ENCODE assay signal across 22 cellular contexts in the genomic region with DNA sequence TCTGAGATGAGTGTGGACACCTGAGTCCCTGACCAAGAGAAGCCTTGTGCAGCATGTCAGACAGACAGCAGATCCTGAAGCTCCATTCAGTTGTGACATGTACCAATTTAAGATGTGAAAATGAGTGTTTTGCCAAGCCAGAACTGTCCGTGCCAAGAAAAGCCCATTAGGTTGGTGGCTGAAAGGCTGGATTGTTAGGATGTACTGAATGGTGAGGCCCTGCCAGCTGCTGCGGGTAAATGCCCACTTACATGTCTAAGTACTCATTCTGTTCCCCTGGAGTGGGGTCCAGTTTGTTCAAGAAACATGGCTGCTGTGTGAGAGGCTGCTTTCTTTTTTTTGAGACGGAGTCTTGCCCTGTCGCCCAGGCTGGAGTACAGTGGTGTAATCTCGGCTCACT.
"Had no signal": no experiment of that assay in that cellular context is flagged by ENCODE, and none has a peak within 500 bp of the region (broad histone marks: within the 10 kb centered on the region; RNA-seq: fewer than 3 reads in every experiment).

No MANE protein-coding gene starts in this region.

- H3K27me3 ChIP-seq: ascending aorta, breast epithelium, dorsolateral prefrontal cortex, esophagus muscularis mucosa, gastrocnemius medialis, heart left ventricle, right lobe of liver, stomach, suprapubic skin, transverse colon had no signal

- H3K4me1 ChIP-seq: ascending aorta, breast epithelium, gastrocnemius medialis had no signal

- DNase-seq: activated CD4-positive, alpha-beta T cell treated with anti-CD3 and anti-CD28 coated beads for 1 hour; activated CD4-positive, alpha-beta T cell treated with anti-CD3 and anti-CD28 coated beads, Interleukin-2, amount 50 U/mL, for 1 hour; activated CD8-positive, alpha-beta T cell treated with anti-CD3 and anti-CD28 coated beads, Interleukin-2, amount 10 ng/mL, durations not matched to agents 7 days and 5 days; activated gamma-delta T cell treated with Interleukin-2 at 50 U/mL for 16 hours; activated T-cell treated with anti-CD3 and anti-CD28 coated beads, Interleukin-2, amount 50 U/mL, for 1 hour; effector memory CD8-positive, alpha-beta T cell; gastrocnemius medialis; heart left ventricle; mesenchymal stem cell; mucosa of descending colon; right lobe of liver; stimulated activated CD4-positive, alpha-beta T cell treated with anti-CD3 and anti-CD28 coated beads, Interleukin-1b, Interleukin-23, amount 100 ng/mL, for 48 hours; stomach; T-helper 9 cell; transverse colon had no signal

- H3K4me3 ChIP-seq: ascending aorta, breast epithelium, dorsolateral prefrontal cortex, esophagus muscularis mucosa, gastrocnemius medialis, heart left ventricle, mucosa of descending colon, right lobe of liver, skin epidermis, stomach, suprapubic skin, transverse colon had no signal

- H3K9me3 ChIP-seq: ascending aorta, breast epithelium, esophagus muscularis mucosa, gastrocnemius medialis, heart left ventricle, mucosa of descending colon, right lobe of liver, stomach, suprapubic skin, transverse colon had no signal

- ATAC-seq: activated CD8-positive, alpha-beta T cell treated with anti-CD3 and anti-CD28 coated beads, Interleukin-2, amount 10 ng/mL, durations not matched to agents 7 days and 5 days; activated naive CD4-positive, alpha-beta T cell treated with anti-CD3 and anti-CD28 coated beads, Interleukin-2, amount 50 U/mL, for 72 hours; effector memory CD8-positive, alpha-beta T cell; gastrocnemius medialis; heart left ventricle; mucosa of descending colon; right lobe of liver had no signal

- H3K36me3 ChIP-seq: ascending aorta, breast epithelium, esophagus muscularis mucosa, gastrocnemius medialis, heart left ventricle, right lobe of liver, suprapubic skin, transverse colon had no signal

- H3K27ac ChIP-seq: ascending aorta, breast epithelium, esophagus muscularis mucosa, gastrocnemius medialis, skin epidermis, suprapubic skin had no signal
